In genomic region chr21:35088235-35088865, GRCh38 we compare ENCODE assay signal across 25 cellular contexts. TPM values are rescaled to one million over a fixed set of nuclear protein-coding genes. Genes with fewer than 3 reads are reported as not detected.
DNase-seq lines count a peak whose midpoint lies in the region; ATAC-seq, FAIRE-seq and TF ChIP-seq lines count a peak whose summit lies in the region.
"Had no signal": no experiment of that assay in that cellular context is flagged by ENCODE, and none has a peak within 500 bp of the region (broad histone marks: within the 10 kb centered on the region; RNA-seq: fewer than 3 reads in every experiment).

No MANE protein-coding gene starts in this region.

- H3K4me3 Mint-ChIP-seq in activated CD8-positive, alpha-beta T cell treated with anti-CD3 and anti-CD28 coated beads for 36 hours: no peak overlapping the region
- H3K4me3 Mint-ChIP-seq in activated CD8-positive, alpha-beta T cell treated with anti-CD3 and anti-CD28 coated beads, Interleukin-2, amount 10 ng/mL, durations not matched to agents 7 days and 5 days: no peak overlapping the region
- H3K4me3 Mint-ChIP-seq in T-helper 2 cell treated with Interferon-gamma antibody and Interleukin-4, amounts not matched to agents 5 μg/mL and 100 μg/mL, for 36 hours: peak overlapping the region; percentile 20
- H3K4me3 Mint-ChIP-seq: naive B cell had no signal

- POLR2A ChIA-PET in activated CD8-positive, alpha-beta T cell treated with anti-CD3 and anti-CD28 coated beads for 36 hours (lab: Charles Lee): interaction anchor here (0.7 to 2.8 kb wide), 3 partner anchors 8 to 40 kb away, joined by 3 to 11 read pairs (median 5); no protein-coding TSS in a partner anchor
- POLR2A ChIA-PET in activated CD8-positive, alpha-beta T cell treated with anti-CD3 and anti-CD28 coated beads, Interleukin-2, amount 10 ng/mL, durations not matched to agents 7 days and 5 days (lab: Charles Lee): no interaction called here

- no peak overlapping the region for H3K9ac ChIP-seq in keratinocyte (ENCODE audit: control insufficient read depth, extremely low read depth, insufficient read depth, low read length)
- H3K9ac ChIP-seq: SK-N-SH had no signal

- CTCF ChIA-PET in activated CD8-positive, alpha-beta T cell treated with anti-CD3 and anti-CD28 coated beads for 36 hours (lab: Charles Lee): interaction anchor here (0.7 to 2.3 kb wide), 6 partner anchors 9 to 189 kb away, joined by 3 to 10 read pairs (median 4); no protein-coding TSS in a partner anchor
- CTCF ChIA-PET in activated CD8-positive, alpha-beta T cell treated with anti-CD3 and anti-CD28 coated beads, Interleukin-2, amount 10 ng/mL, durations not matched to agents 7 days and 5 days (lab: Charles Lee): interaction anchor here (1.2 kb wide), 1 partner anchor 25 kb away, joined by 3 read pairs; no protein-coding TSS in a partner anchor

- H3K9me1 ChIP-seq in keratinocyte (ENCODE audit: control insufficient read depth, extremely low read depth, insufficient read depth, low read length): no peaks in the 10 kb centered on the region

- no peaks in the 10 kb centered on the region for H3K27me3 ChIP-seq in keratinocyte (ENCODE audit: control insufficient read depth, extremely low read depth, insufficient read depth, low read length)
- H3K27me3 ChIP-seq: pancreas, sigmoid colon had no signal

- TF ChIP-seq CTCF in activated CD8-positive, alpha-beta T cell treated with anti-CD3 and anti-CD28 coated beads for 36 hours (IDR thresholded peaks at IDR 0.05): no peak
- no peak for TF ChIP-seq CTCF in keratinocyte (optimal IDR thresholded peaks at IDR 0.05 in 1 of 3, IDR thresholded peaks at IDR 0.05 in 1 of 3, conservative IDR thresholded peaks at IDR 0.05 in 1 of 3; ENCODE audit: extremely low read depth in 1 of 3, insufficient read depth in 2 of 3, low read length in 3 of 3)

- FAIRE-seq in keratinocyte (lab: Jason Lieb, UNC): peak; percentile 72
- FAIRE-seq: GM18507, pancreas, RCC 7860 had no signal

- H3K4me1 ChIP-seq in keratinocyte (ENCODE audit: control insufficient read depth, extremely low read depth, insufficient read depth, low read length): peaks cover 27% of the 10 kb centered on the region
- H3K4me1 ChIP-seq: adrenal gland, pancreas had no signal

- no peaks in the 10 kb centered on the region for H4K20me1 ChIP-seq in keratinocyte (ENCODE audit: control insufficient read depth, extremely low read depth, insufficient read depth, low read length)

- no peak overlapping the region for H3K27ac Mint-ChIP-seq in activated CD8-positive, alpha-beta T cell treated with anti-CD3 and anti-CD28 coated beads for 36 hours
- H3K27ac Mint-ChIP-seq in activated CD8-positive, alpha-beta T cell treated with anti-CD3 and anti-CD28 coated beads, Interleukin-2, amount 10 ng/mL, durations not matched to agents 7 days and 5 days: no peak overlapping the region
- peak overlapping the region; percentile 16 for H3K27ac Mint-ChIP-seq in T-helper 2 cell treated with Interferon-gamma antibody and Interleukin-4, amounts not matched to agents 5 μg/mL and 100 μg/mL, for 36 hours
- H3K27ac Mint-ChIP-seq: naive B cell had no signal

- H3K79me2 ChIP-seq in keratinocyte (ENCODE audit: control insufficient read depth, insufficient read depth, low read length): no peaks in the 10 kb centered on the region

- H3K36me3 Mint-ChIP-seq in activated CD8-positive, alpha-beta T cell treated with anti-CD3 and anti-CD28 coated beads for 36 hours (ENCODE audit: low read depth): no peaks in the 10 kb centered on the region
- H3K36me3 Mint-ChIP-seq in activated CD8-positive, alpha-beta T cell treated with anti-CD3 and anti-CD28 coated beads, Interleukin-2, amount 10 ng/mL, durations not matched to agents 7 days and 5 days (ENCODE audit: low read depth): no peaks in the 10 kb centered on the region
- H3K36me3 Mint-ChIP-seq in T-helper 2 cell treated with Interferon-gamma antibody and Interleukin-4, amounts not matched to agents 5 μg/mL and 100 μg/mL, for 36 hours (ENCODE audit: low read depth): peaks cover 9% of the 10 kb centered on the region

- intact Hi-C loops in activated CD8-positive, alpha-beta T cell treated with anti-CD3 and anti-CD28 coated beads for 36 hours (cut with micrococcal nuclease): loop anchor here (2.0 kb wide), 1 partner anchor 38 kb away; no protein-coding TSS in a partner anchor

- no peak overlapping the region for H3K27ac ChIP-seq in keratinocyte (ENCODE audit: control insufficient read depth, insufficient read depth, low read length)
- H3K27ac ChIP-seq: adrenal gland, dorsolateral prefrontal cortex, HL-60, pancreas, sigmoid colon had no signal

- H3K9me3 ChIP-seq in keratinocyte (ENCODE audit: control insufficient read depth, low read depth, low read length): peaks cover 6% of the 10 kb centered on the region
- H3K9me3 ChIP-seq: adrenal gland, pancreas, sigmoid colon, SK-N-SH had no signal

- no peaks in the 10 kb centered on the region for H3K36me3 ChIP-seq in keratinocyte (ENCODE audit: control insufficient read depth in 2 of 2, extremely low read depth in 1 of 2, insufficient read depth in 2 of 2, low read length in 2 of 2)
- H3K36me3 ChIP-seq: adrenal gland, pancreas, sigmoid colon had no signal

- H3K4me3 ChIP-seq in keratinocyte (ENCODE audit: control insufficient read depth in 2 of 3, extremely low read depth in 1 of 3, insufficient read depth in 2 of 3, low read depth in 1 of 3, low read length in 3 of 3): no peak overlapping the region
- H3K4me3 ChIP-seq: adrenal gland, dorsolateral prefrontal cortex, pancreas, sigmoid colon had no signal

- no peak overlapping the region for H2AFZ ChIP-seq in keratinocyte (ENCODE audit: control insufficient read depth, low read length)

- H3K4me2 ChIP-seq in keratinocyte (ENCODE audit: control insufficient read depth, extremely low read depth, insufficient read depth, low read depth, low read length): no peak overlapping the region
- H3K4me2 ChIP-seq: SK-N-SH had no signal

- peak; percentile 93 for ATAC-seq in activated CD8-positive, alpha-beta T cell treated with anti-CD3 and anti-CD28 coated beads for 36 hours
- no peak for ATAC-seq in activated CD8-positive, alpha-beta T cell treated with anti-CD3 and anti-CD28 coated beads, Interleukin-2, amount 10 ng/mL, durations not matched to agents 7 days and 5 days
- ATAC-seq in GM18502 (IDR thresholded peaks at IDR 0.05; ENCODE audit: poor library complexity, unreplicated experiment) (no peak), GM19455 (IDR thresholded peaks at IDR 0.05; ENCODE audit: unreplicated experiment) (no peak)
- ATAC-seq: pancreas had no signal

- no peak for DNase-seq in activated CD8-positive, alpha-beta T cell treated with anti-CD3 and anti-CD28 coated beads for 36 hours
- DNase-seq in activated CD8-positive, alpha-beta T cell treated with anti-CD3 and anti-CD28 coated beads, Interleukin-2, amount 10 ng/mL, durations not matched to agents 7 days and 5 days: no peak
- DNase-seq in EL (peak; percentile 34), keratinocyte (ENCODE audit: low read depth, low spot score) (no peak), NCI-H2227 (lab: John Stamatoyannopoulos, UW; ENCODE audit: unreplicated experiment) (no peak)
- DNase-seq in T-helper 2 cell treated with Interferon-gamma antibody and Interleukin-4, amounts not matched to agents 5 μg/mL and 100 μg/mL, for 36 hours (ENCODE audit: low spot score): peak; percentile 41
- DNase-seq: activated CD8-positive, alpha-beta memory T cell treated with anti-CD3 and anti-CD28 coated beads, Interleukin-2, amount 50 U/mL, for 48 hours; adrenal gland; caudate nucleus; dorsolateral prefrontal cortex; foreskin melanocyte; mesenchymal stem cell; MM.1S; naive B cell; NCI-H1436 treated with DMSO at 0.1 percent for 48 hours; NCI-H2171 treated with DMSO at 0.1 percent for 48 hours; pancreas; sigmoid colon; SK-N-SH; substantia nigra had no signal

- no peaks in the 10 kb centered on the region for H3K9me3 Mint-ChIP-seq in activated CD8-positive, alpha-beta T cell treated with anti-CD3 and anti-CD28 coated beads for 36 hours
- peaks cover 3% of the 10 kb centered on the region for H3K9me3 Mint-ChIP-seq in activated CD8-positive, alpha-beta T cell treated with anti-CD3 and anti-CD28 coated beads, Interleukin-2, amount 10 ng/mL, durations not matched to agents 7 days and 5 days (ENCODE audit: insufficient read depth)
- peaks cover 20% of the 10 kb centered on the region for H3K9me3 Mint-ChIP-seq in T-helper 2 cell treated with Interferon-gamma antibody and Interleukin-4, amounts not matched to agents 5 μg/mL and 100 μg/mL, for 36 hours

- dilution Hi-C loops in keratinocyte (cut with MboI; ENCODE audit: extremely low pct_ligation_motif_present, low sequenced_read_pairs): no loop called here

- H3K27me3 Mint-ChIP-seq in activated CD8-positive, alpha-beta T cell treated with anti-CD3 and anti-CD28 coated beads for 36 hours: peaks cover under 1% of the 10 kb centered on the region
- H3K27me3 Mint-ChIP-seq in activated CD8-positive, alpha-beta T cell treated with anti-CD3 and anti-CD28 coated beads, Interleukin-2, amount 10 ng/mL, durations not matched to agents 7 days and 5 days (ENCODE audit: low read depth): peaks cover 12% of the 10 kb centered on the region
- H3K27me3 Mint-ChIP-seq in T-helper 2 cell treated with Interferon-gamma antibody and Interleukin-4, amounts not matched to agents 5 μg/mL and 100 μg/mL, for 36 hours (ENCODE audit: low read depth): no peaks in the 10 kb centered on the region

- H3K4me1 Mint-ChIP-seq in activated CD8-positive, alpha-beta T cell treated with anti-CD3 and anti-CD28 coated beads for 36 hours (ENCODE audit: low read depth): peaks cover 20% of the 10 kb centered on the region
- H3K4me1 Mint-ChIP-seq in activated CD8-positive, alpha-beta T cell treated with anti-CD3 and anti-CD28 coated beads, Interleukin-2, amount 10 ng/mL, durations not matched to agents 7 days and 5 days (ENCODE audit: low read depth): no peaks in the 10 kb centered on the region
- H3K4me1 Mint-ChIP-seq in T-helper 2 cell treated with Interferon-gamma antibody and Interleukin-4, amounts not matched to agents 5 μg/mL and 100 μg/mL, for 36 hours (ENCODE audit: low read depth): peaks cover 32% of the 10 kb centered on the region
- H3K4me1 Mint-ChIP-seq: naive B cell had no signal

RNA-seq across cellular contexts. Expression of gene RUNX1, which starts 39.2 kb away (rescaled TPM):
- 10 to 100 TPM; 18.7 to 19.0 TPM for total RNA-seq in activated CD8-positive, alpha-beta T cell treated with anti-CD3 and anti-CD28 coated beads for 36 hours
- total RNA-seq in activated CD8-positive, alpha-beta T cell treated with anti-CD3 and anti-CD28 coated beads, Interleukin-2, amount 10 ng/mL, durations not matched to agents 7 days and 5 days: 10 to 100 TPM; 10.4 to 10.6 TPM
- polyA plus RNA-seq in keratinocyte: 25.5 to 91.0 TPM (median 44.9 TPM) in 3 replicates
- 5.9 TPM for polyA plus RNA-seq in keratinocyte (2011; ENCODE audit: low read depth)
- polyA plus RNA-seq in keratinocyte (2011; cell fraction: cytosol; rRNA removed): 37.4 and 45.8 TPM in 2 replicates
- polyA plus RNA-seq in keratinocyte (2011; cell fraction: nucleus; rRNA removed): 145 and 159 TPM in 2 replicates
- 10.7 and 81.7 TPM in 2 replicates for polyA plus RNA-seq in keratinocyte (2012; ENCODE audit: low replicate concordance)
- polyA minus RNA-seq in keratinocyte: 41.9 to 182 TPM (median 83.5 TPM) in 3 replicates
- polyA minus RNA-seq in keratinocyte (2011; cell fraction: cytosol; rRNA and poly(A)+ RNA removed): 35.7 TPM
- polyA minus RNA-seq in keratinocyte (2011; cell fraction: nucleus; rRNA and poly(A)+ RNA removed): 165 and 282 TPM in 2 replicates

Comparison
In these comparisons a context has a peak if more than half of its experiments do, and no peak if none do; other contexts are left out.
1. DNase-seq: peak in EL (single experiment) and T-helper 2 cell treated with Interferon-gamma antibody and Interleukin-4, amounts not matched to agents 5 μg/mL and 100 μg/mL, for 36 hours (single experiment); none in activated CD8-positive, alpha-beta T cell treated with anti-CD3 and anti-CD28 coated beads for 36 hours (single experiment), activated CD8-positive, alpha-beta T cell treated with anti-CD3 and anti-CD28 coated beads, Interleukin-2, amount 10 ng/mL, durations not matched to agents 7 days and 5 days (single experiment), keratinocyte (single experiment) and NCI-H2227 (single experiment).